In the genomic region with DNA sequence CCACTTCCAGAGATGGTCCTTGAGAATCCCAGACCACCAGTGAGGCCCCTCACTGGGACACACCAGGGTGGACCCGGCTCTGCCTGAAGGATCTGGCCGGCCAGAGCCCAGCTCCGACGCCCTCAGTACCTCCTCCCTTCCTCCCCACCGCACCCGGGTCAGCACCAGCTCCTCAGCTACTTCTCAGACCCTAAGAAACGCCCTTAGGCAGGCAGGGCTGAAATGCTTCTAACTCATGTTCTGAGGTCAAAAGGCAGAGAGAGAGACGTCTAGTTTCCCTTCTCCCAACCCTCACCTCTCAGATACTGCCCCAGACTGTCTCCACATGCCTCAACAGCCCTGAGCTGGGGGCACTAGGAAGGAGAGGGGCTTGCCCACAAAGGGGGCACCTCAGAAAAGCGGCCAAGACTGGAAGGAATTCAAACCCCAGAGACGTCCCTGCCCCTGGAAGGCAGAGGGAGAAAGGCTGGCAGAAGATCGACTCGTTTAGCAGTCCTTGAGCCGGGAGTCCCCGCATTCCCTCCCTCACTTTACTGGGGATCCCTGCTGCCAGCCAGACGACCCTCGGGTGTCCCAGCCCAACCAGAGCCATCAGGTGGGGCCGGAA, we compare ENCODE assay signal across 1 cellular context.
TF ChIP-seq lines count a peak whose summit lies in the region.

No MANE protein-coding gene starts in this region.

TF ChIP-seq in A549, 52 proteins besides CTCF, POLR2A, EP300 and RAD21 (continued from another document):
- TF ChIP-seq HOXB13 (CRISPR knock-in tag; IDR thresholded peaks at IDR 0.05; ENCODE audit: low read depth) (no peak), JUN (IDR thresholded peaks at IDR 0.05) (no peak), SREBF2 (IDR thresholded peaks at IDR 0.05) (no peak)
- TF ChIP-seq, protein P1, sequence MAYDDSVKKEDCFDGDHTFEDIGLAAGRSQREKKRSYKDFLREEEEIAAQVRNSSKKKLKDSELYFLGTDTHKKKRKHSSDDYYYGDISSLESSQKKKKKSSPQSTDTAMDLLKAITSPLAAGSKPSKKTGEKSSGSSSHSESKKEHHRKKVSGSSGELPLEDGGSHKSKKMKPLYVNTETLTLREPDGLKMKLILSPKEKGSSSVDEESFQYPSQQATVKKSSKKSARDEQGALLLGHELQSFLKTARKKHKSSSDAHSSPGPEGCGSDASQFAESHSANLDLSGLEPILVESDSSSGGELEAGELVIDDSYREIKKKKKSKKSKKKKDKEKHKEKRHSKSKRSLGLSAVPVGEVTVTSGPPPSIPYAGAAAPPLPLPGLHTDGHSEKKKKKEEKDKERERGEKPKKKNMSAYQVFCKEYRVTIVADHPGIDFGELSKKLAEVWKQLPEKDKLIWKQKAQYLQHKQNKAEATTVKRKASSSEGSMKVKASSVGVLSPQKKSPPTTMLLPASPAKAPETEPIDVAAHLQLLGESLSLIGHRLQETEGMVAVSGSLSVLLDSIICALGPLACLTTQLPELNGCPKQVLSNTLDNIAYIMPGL (CRISPR knock-in tag; IDR thresholded peaks at IDR 0.05; ENCODE audit: borderline replicate concordance): no peak
- TF ChIP-seq, protein P2, sequence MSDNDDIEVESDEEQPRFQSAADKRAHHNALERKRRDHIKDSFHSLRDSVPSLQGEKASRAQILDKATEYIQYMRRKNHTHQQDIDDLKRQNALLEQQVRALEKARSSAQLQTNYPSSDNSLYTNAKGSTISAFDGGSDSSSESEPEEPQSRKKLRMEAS (IDR thresholded peaks at IDR 0.05): no peak
- TF ChIP-seq, protein P3, sequence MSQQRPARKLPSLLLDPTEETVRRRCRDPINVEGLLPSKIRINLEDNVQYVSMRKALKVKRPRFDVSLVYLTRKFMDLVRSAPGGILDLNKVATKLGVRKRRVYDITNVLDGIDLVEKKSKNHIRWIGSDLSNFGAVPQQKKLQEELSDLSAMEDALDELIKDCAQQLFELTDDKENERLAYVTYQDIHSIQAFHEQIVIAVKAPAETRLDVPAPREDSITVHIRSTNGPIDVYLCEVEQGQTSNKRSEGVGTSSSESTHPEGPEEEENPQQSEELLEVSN (IDR thresholded peaks at IDR 0.05; ENCODE audit: borderline replicate concordance, low read depth): no peak
